ENCODE assay signal across 8 cellular contexts in the genomic region with DNA sequence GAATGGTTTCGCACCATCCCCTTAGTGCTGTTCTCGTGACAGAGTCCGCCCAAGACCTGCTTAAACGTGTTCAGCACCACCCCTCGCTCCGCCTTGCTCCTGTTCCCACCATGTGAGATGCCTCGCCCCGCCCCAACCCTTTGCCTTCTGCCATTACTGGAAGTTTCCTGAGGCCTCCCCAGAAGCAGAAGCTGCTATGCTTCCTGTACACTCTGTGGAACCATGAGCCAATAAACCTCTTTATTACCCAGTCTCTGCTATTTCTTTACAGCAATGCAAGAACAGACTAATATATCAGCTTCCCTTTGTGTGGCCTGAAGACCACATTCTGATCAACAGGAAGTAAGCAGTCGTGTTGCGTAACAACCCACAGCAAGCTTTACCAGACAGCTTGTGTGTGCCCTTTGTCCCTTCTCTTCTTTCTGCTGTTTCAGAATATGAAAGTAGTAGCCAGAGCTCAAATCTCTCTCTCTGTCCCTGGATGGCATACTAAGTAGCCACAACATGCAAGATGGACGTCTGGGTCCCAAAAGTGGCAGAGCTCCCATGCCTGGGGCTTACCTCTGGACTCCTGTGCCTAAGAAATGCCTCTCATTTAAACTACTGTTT. TPM values are rescaled to one million over a fixed set of nuclear protein-coding genes. Genes with fewer than 3 reads are reported as not detected.
DNase-seq lines count a peak whose midpoint lies in the region; ATAC-seq and TF ChIP-seq lines count a peak whose summit lies in the region.

No MANE protein-coding gene starts in this region.

- no peak overlapping the region for H3K9ac ChIP-seq in parathyroid adenoma

- peak overlapping the region; percentile 82 to 90 for H3K4me3 Mint-ChIP-seq in activated T-cell treated with anti-CD3 and anti-CD28 coated beads, Interleukin-2, amount 50 U/mL, for 72 hours
- no peak overlapping the region for H3K4me3 Mint-ChIP-seq in type B pancreatic cell

- no peak overlapping the region for H3K4me3 ChIP-seq in fibroblast of the aortic adventitia (ENCODE audit: low read depth, low read length)
- H3K4me3 ChIP-seq in parathyroid adenoma (ENCODE audit: low read depth, low read length) = no peak overlapping the region

- H3K4me1 ChIP-seq in parathyroid adenoma = no peaks in the 10 kb centered on the region

- H3K27ac ChIP-seq in parathyroid adenoma = peak overlapping the region; percentile 44

- TF ChIP-seq CTCF in fibroblast of the aortic adventitia (IDR thresholded peaks at IDR 0.05; ENCODE audit: insufficient read depth, low read length) = no peak
- no peak for TF ChIP-seq CTCF in parathyroid adenoma (IDR thresholded peaks at IDR 0.05)
- TF ChIP-seq CTCF in type B pancreatic cell (conservative IDR thresholded peaks at IDR 0.05) = no peak

- no peaks in the 10 kb centered on the region for H3K27me3 Mint-ChIP-seq in activated T-cell treated with anti-CD3 and anti-CD28 coated beads, Interleukin-2, amount 50 U/mL, for 72 hours (ENCODE audit: low read depth)
- no peaks in the 10 kb centered on the region for H3K27me3 Mint-ChIP-seq in type B pancreatic cell

- H3K9me3 ChIP-seq in parathyroid adenoma (ENCODE audit: control insufficient read depth, low read length) = no peaks in the 10 kb centered on the region

- peaks cover 9 to 29% of the 10 kb centered on the region in 2 donors for H3K36me3 Mint-ChIP-seq in activated T-cell treated with anti-CD3 and anti-CD28 coated beads, Interleukin-2, amount 50 U/mL, for 72 hours (ENCODE audit: insufficient read depth in 2 of 2)
- no peaks in the 10 kb centered on the region for H3K36me3 Mint-ChIP-seq in type B pancreatic cell

- no peaks in the 10 kb centered on the region for H3K27me3 ChIP-seq in parathyroid adenoma (ENCODE audit: control insufficient read depth, insufficient read depth, low read length)

- H3K27ac Mint-ChIP-seq in activated T-cell treated with anti-CD3 and anti-CD28 coated beads, Interleukin-2, amount 50 U/mL, for 72 hours = peak overlapping the region; percentile 94
- peak overlapping the region; percentile 71 for H3K27ac Mint-ChIP-seq in type B pancreatic cell

- no peaks in the 10 kb centered on the region for H3K9me3 Mint-ChIP-seq in activated T-cell treated with anti-CD3 and anti-CD28 coated beads, Interleukin-2, amount 50 U/mL, for 72 hours
- H3K9me3 Mint-ChIP-seq in type B pancreatic cell = no peaks in the 10 kb centered on the region

- H3K4me2 ChIP-seq in parathyroid adenoma (ENCODE audit: low read length) = no peak overlapping the region

- H2AFZ ChIP-seq in parathyroid adenoma = no peak overlapping the region

- no peaks in the 10 kb centered on the region for H3K79me2 ChIP-seq in parathyroid adenoma

- peaks cover 61% of the 10 kb centered on the region for H3K4me1 Mint-ChIP-seq in activated T-cell treated with anti-CD3 and anti-CD28 coated beads, Interleukin-2, amount 50 U/mL, for 72 hours (ENCODE audit: low read depth)
- H3K4me1 Mint-ChIP-seq in type B pancreatic cell (ENCODE audit: unreplicated experiment) = peaks cover 9% of the 10 kb centered on the region

- ATAC-seq in GM21367 (IDR thresholded peaks at IDR 0.05; ENCODE audit: unreplicated experiment) = peak; percentile 55
- peak; percentile 68 to 76 for ATAC-seq in activated T-cell treated with anti-CD3 and anti-CD28 coated beads, Interleukin-2, amount 50 U/mL, for 72 hours (replicated peaks in 1 of 2)
- no peak for ATAC-seq in HG03025 (IDR thresholded peaks at IDR 0.05; ENCODE audit: low FRiP score, unreplicated experiment)
- ATAC-seq in HG03039 (IDR thresholded peaks at IDR 0.05; ENCODE audit: unreplicated experiment) = no peak

- DNase-seq in NCI-H82 (lab: John Stamatoyannopoulos, UW) (peak; percentile 98), fibroblast of the aortic adventitia (ENCODE audit: low read depth) (peak; percentile 66), type B pancreatic cell (ENCODE audit: extremely low spot score, unreplicated experiment) (no peak)
- DNase-seq in activated T-cell treated with anti-CD3 and anti-CD28 coated beads, Interleukin-2, amount 50 U/mL, for 72 hours = peak; percentile 72 to 81

- H3K36me3 ChIP-seq in parathyroid adenoma (ENCODE audit: control insufficient read depth, insufficient read depth, low read length) = no peaks in the 10 kb centered on the region

RNA-seq across cellular contexts. Expression of gene HENMT1, which starts 14.1 kb away (rescaled TPM):
- 10 to 100 TPM; 21.1 to 25.1 TPM for total RNA-seq in activated T-cell treated with anti-CD3 and anti-CD28 coated beads, Interleukin-2, amount 50 U/mL, for 72 hours
- 4.1 and 4.5 TPM in 2 replicates for total RNA-seq in fibroblast of the aortic adventitia (ENCODE audit: low replicate concordance)
- total RNA-seq in type B pancreatic cell (ENCODE audit: low replicate concordance) = 6.9 and 11.5 TPM in 2 replicates

RNA-seq across cellular contexts. Expression of gene PRPF38B, which starts 45.3 kb away (rescaled TPM):
- total RNA-seq in activated T-cell treated with anti-CD3 and anti-CD28 coated beads, Interleukin-2, amount 50 U/mL, for 72 hours = 10 to 100 TPM; 86.3 to 87.4 TPM
- total RNA-seq in fibroblast of the aortic adventitia (ENCODE audit: low replicate concordance) (20.0 and 25.2 TPM in 2 replicates), type B pancreatic cell (ENCODE audit: low replicate concordance) (37.3 and 45.6 TPM in 2 replicates)

Comparison
In these comparisons a context has a peak if more than half of its experiments do, and no peak if none do; other contexts are left out.
1. ATAC-seq: peak in GM21367 (single experiment) and activated T-cell treated with anti-CD3 and anti-CD28 coated beads, Interleukin-2, amount 50 U/mL, for 72 hours (2 of 2); none in HG03025 (single experiment) and HG03039 (single experiment).